2 cellular contexts compared by ENCODE assay signal in the genomic region with DNA sequence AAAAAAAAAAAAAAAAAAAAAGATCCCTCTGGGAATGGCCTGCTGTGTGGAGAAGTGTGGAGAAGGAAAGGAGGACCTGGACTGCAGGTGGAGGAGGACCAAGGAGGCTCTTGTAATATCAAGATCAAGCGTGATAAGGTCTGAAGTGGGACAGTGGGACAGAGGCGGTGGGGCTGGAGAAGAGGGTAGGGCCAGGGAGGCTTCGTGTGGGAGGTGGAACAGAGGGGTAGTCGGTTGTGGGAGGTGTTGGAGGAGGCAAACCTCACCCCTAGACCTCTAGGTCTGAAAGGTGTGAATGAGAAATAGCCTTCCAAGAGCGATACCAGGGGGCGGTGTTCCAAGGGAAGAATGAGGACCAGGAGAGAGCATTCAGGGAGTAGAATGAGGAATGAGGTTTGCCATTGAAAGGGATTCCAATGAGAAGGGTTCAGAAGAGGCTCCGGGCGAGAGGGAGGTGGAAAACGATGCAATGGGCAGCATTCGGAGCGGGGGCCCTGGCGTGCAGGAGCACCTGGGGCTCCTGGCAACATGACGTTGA.
A peak's percentile ranks its signal among the peaks of the same experiment; 100 is the strongest.
TF ChIP-seq lines count a peak whose summit lies in the region.

No MANE protein-coding gene starts in this region.

TF ChIP-seq in GM23338, 12 proteins besides CTCF, POLR2A, EP300 and RAD21 (continues in another document):
- TF ChIP-seq EZH2 (IDR thresholded peaks at IDR 0.05; ENCODE audit: low read depth, unreplicated experiment) (no peak), CREB1 (CRISPR knock-in tag; IDR thresholded peaks at IDR 0.05; ENCODE audit: low read depth) (no peak), POLR2AphosphoS5 (IDR thresholded peaks at IDR 0.05; ENCODE audit: low read depth) (no peak), JUNB (IDR thresholded peaks at IDR 0.05; ENCODE audit: unreplicated experiment) (no peak), STAT1 (IDR thresholded peaks at IDR 0.05; ENCODE audit: unreplicated experiment) (no peak), ZNF114 (CRISPR knock-in tag; IDR thresholded peaks at IDR 0.05) (no peak), EZH2phosphoT487 (IDR thresholded peaks at IDR 0.05; ENCODE audit: unreplicated experiment) (no peak), NANOG (IDR thresholded peaks at IDR 0.05; ENCODE audit: borderline replicate concordance) (no peak)
- TF ChIP-seq, protein P1, sequence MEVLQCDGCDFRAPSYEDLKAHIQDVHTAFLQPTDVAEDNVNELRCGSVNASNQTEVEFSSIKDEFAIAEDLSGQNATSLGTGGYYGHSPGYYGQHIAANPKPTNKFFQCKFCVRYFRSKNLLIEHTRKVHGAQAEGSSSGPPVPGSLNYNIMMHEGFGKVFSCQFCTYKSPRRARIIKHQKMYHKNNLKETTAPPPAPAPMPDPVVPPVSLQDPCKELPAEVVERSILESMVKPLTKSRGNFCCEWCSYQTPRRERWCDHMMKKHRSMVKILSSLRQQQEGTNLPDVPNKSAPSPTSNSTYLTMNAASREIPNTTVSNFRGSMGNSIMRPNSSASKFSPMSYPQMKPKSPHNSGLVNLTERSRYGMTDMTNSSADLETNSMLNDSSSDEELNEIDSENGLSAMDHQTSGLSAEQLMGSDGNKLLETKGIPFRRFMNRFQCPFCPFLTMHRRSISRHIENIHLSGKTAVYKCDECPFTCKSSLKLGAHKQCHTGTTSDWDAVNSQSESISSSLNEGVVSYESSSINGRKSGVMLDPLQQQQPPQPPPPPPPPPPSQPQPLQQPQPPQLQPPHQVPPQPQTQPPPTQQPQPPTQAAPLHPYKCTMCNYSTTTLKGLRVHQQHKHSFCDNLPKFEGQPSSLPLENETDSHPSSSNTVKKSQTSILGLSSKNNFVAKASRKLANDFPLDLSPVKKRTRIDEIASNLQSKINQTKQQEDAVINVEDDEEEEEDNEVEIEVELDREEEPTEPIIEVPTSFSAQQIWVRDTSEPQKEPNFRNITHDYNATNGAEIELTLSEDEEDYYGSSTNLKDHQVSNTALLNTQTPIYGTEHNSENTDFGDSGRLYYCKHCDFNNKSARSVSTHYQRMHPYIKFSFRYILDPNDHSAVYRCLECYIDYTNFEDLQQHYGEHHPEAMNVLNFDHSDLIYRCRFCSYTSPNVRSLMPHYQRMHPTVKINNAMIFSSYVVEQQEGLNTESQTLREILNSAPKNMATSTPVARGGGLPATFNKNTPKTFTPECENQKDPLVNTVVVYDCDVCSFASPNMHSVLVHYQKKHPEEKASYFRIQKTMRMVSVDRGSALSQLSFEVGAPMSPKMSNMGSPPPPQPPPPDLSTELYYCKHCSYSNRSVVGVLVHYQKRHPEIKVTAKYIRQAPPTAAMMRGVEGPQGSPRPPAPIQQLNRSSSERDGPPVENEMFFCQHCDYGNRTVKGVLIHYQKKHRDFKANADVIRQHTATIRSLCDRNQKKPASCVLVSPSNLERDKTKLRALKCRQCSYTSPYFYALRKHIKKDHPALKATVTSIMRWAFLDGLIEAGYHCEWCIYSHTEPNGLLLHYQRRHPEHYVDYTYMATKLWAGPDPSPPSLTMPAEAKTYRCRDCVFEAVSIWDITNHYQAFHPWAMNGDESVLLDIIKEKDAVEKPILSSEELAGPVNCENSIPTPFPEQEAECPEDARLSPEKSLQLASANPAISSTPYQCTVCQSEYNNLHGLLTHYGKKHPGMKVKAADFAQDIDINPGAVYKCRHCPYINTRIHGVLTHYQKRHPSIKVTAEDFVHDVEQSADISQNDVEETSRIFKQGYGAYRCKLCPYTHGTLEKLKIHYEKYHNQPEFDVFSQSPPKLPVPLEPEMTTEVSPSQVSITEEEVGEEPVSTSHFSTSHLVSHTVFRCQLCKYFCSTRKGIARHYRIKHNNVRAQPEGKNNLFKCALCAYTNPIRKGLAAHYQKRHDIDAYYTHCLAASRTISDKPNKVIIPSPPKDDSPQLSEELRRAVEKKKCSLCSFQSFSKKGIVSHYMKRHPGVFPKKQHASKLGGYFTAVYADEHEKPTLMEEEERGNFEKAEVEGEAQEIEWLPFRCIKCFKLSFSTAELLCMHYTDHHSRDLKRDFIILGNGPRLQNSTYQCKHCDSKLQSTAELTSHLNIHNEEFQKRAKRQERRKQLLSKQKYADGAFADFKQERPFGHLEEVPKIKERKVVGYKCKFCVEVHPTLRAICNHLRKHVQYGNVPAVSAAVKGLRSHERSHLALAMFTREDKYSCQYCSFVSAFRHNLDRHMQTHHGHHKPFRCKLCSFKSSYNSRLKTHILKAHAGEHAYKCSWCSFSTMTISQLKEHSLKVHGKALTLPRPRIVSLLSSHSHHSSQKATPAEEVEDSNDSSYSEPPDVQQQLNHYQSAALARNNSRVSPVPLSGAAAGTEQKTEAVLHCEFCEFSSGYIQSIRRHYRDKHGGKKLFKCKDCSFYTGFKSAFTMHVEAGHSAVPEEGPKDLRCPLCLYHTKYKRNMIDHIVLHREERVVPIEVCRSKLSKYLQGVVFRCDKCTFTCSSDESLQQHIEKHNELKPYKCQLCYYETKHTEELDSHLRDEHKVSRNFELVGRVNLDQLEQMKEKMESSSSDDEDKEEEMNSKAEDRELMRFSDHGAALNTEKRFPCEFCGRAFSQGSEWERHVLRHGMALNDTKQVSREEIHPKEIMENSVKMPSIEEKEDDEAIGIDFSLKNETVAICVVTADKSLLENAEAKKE (CRISPR knock-in tag; IDR thresholded peaks at IDR 0.05): no peak
- TF ChIP-seq, protein P2, sequence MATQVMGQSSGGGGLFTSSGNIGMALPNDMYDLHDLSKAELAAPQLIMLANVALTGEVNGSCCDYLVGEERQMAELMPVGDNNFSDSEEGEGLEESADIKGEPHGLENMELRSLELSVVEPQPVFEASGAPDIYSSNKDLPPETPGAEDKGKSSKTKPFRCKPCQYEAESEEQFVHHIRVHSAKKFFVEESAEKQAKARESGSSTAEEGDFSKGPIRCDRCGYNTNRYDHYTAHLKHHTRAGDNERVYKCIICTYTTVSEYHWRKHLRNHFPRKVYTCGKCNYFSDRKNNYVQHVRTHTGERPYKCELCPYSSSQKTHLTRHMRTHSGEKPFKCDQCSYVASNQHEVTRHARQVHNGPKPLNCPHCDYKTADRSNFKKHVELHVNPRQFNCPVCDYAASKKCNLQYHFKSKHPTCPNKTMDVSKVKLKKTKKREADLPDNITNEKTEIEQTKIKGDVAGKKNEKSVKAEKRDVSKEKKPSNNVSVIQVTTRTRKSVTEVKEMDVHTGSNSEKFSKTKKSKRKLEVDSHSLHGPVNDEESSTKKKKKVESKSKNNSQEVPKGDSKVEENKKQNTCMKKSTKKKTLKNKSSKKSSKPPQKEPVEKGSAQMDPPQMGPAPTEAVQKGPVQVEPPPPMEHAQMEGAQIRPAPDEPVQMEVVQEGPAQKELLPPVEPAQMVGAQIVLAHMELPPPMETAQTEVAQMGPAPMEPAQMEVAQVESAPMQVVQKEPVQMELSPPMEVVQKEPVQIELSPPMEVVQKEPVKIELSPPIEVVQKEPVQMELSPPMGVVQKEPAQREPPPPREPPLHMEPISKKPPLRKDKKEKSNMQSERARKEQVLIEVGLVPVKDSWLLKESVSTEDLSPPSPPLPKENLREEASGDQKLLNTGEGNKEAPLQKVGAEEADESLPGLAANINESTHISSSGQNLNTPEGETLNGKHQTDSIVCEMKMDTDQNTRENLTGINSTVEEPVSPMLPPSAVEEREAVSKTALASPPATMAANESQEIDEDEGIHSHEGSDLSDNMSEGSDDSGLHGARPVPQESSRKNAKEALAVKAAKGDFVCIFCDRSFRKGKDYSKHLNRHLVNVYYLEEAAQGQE (IDR thresholded peaks at IDR 0.05; ENCODE audit: unreplicated experiment): no peak

TF ChIP-seq in H1, 55 proteins besides CTCF, POLR2A, EP300 and RAD21:
- TF ChIP-seq SP1 (IDR thresholded peaks at IDR 0.05; ENCODE audit: low read depth, low read length): no peak
- TF ChIP-seq EGR1 (IDR thresholded peaks at IDR 0.05; ENCODE audit: borderline replicate concordance, low read depth, low read length): no peak
- TF ChIP-seq KDM1A (IDR thresholded peaks at IDR 0.05; ENCODE audit: borderline replicate concordance, low read length): no peak
- TF ChIP-seq CBX8 (IDR thresholded peaks at IDR 0.05; ENCODE audit: borderline replicate concordance, low read depth, low read length): no peak
- TF ChIP-seq, protein P3, sequence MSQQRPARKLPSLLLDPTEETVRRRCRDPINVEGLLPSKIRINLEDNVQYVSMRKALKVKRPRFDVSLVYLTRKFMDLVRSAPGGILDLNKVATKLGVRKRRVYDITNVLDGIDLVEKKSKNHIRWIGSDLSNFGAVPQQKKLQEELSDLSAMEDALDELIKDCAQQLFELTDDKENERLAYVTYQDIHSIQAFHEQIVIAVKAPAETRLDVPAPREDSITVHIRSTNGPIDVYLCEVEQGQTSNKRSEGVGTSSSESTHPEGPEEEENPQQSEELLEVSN (IDR thresholded peaks at IDR 0.05): peak; percentile 24; the same call in 1 of the 2 replicates
- no peak for TF ChIP-seq EZH2 (IDR thresholded peaks at IDR 0.05; ENCODE audit: low read depth, low read length, severe bottlenecking)
